Comparison of ENCODE assay signal across 14 cellular contexts in genomic region chr17:29151567-29151966, GRCh38. TPM values are rescaled to one million over a fixed set of nuclear protein-coding genes. Genes with fewer than 3 reads are reported as not detected.
DNase-seq lines count a peak whose midpoint lies in the region; ATAC-seq, FAIRE-seq and TF ChIP-seq lines count a peak whose summit lies in the region.
"Had no signal": no experiment of that assay in that cellular context is flagged by ENCODE, and none has a peak within 500 bp of the region (broad histone marks: within the 10 kb centered on the region; RNA-seq: fewer than 3 reads in every experiment).

No MANE protein-coding gene starts in this region.

- CTCF ChIA-PET in A549 (lab: Yijun Ruan, JAX), result interaction anchor here (1.5 to 21.3 kb wide), 4 partner anchors 25 to 139 kb away, joined by 3 to 482 read pairs (median 164); partner anchors contain the start of gene MYO18A

- peaks cover 69% of the 10 kb centered on the region for H3K4me1 Mint-ChIP-seq in brain

- no peaks in the 10 kb centered on the region for H3K27me3 ChIP-seq in upper lobe of left lung

- ATAC-seq in A549 (no peak), GM18858 (IDR thresholded peaks at IDR 0.05; ENCODE audit: unreplicated experiment) (no peak), upper lobe of left lung (ENCODE audit: low FRiP score in 2 of 2) (no peak), GM18861 (IDR thresholded peaks at IDR 0.05; ENCODE audit: unreplicated experiment) (no peak)
- ATAC-seq: activated CD8-positive, alpha-beta T cell treated with anti-CD3 and anti-CD28 coated beads for 36 hours; naive thymus-derived CD8-positive, alpha-beta T cell had no signal

- intact Hi-C loops in kidney (cut with DNase I), result no loop called here

- H3K4me3 Mint-ChIP-seq in brain, result peak overlapping the region in 1 of 5 experiments; percentile 11
- H3K4me3 Mint-ChIP-seq: activated CD8-positive, alpha-beta T cell treated with anti-CD3 and anti-CD28 coated beads for 36 hours; naive thymus-derived CD8-positive, alpha-beta T cell had no signal

- H3K9me3 ChIP-seq in A549, result no peaks in the 10 kb centered on the region
- no peaks in the 10 kb centered on the region for H3K9me3 ChIP-seq in kidney (ENCODE audit: control insufficient read depth in 1 of 2, low read length in 2 of 2)
- no peaks in the 10 kb centered on the region for H3K9me3 ChIP-seq in upper lobe of left lung

- H3K27me3 Mint-ChIP-seq in brain, result no peaks in the 10 kb centered on the region
- H3K27me3 Mint-ChIP-seq: activated CD8-positive, alpha-beta T cell treated with anti-CD3 and anti-CD28 coated beads for 36 hours; naive thymus-derived CD8-positive, alpha-beta T cell had no signal

- POLR2A ChIA-PET in A549 (lab: Yijun Ruan, JAX), result interaction anchor here (1.7 kb wide), 1 partner anchor 28 kb away, joined by 13 read pairs; the partner anchor contains the start of gene MYO18A

- TF ChIP-seq POLR2A in A549 (IDR thresholded peaks at IDR 0.05; ENCODE audit: low read length) (no peak), upper lobe of left lung (IDR thresholded peaks at IDR 0.05) (no peak)

- no peaks in the 10 kb centered on the region for H3K9me3 Mint-ChIP-seq in brain
- H3K9me3 Mint-ChIP-seq: activated CD8-positive, alpha-beta T cell treated with anti-CD3 and anti-CD28 coated beads for 36 hours; naive thymus-derived CD8-positive, alpha-beta T cell had no signal

- 19% methylated on average over 4 of the region's 4 CpGs for WGBS in A549 (ENCODE audit: missing lambda C conversion rate)
- WGBS in upper lobe of left lung, 2 donors, result 85 to 87% methylated on average over 4 of the region's 4 CpGs

- no peak for TF ChIP-seq EP300 in A549 (IDR thresholded peaks at IDR 0.05)
- no peak for TF ChIP-seq EP300 in upper lobe of left lung (IDR thresholded peaks at IDR 0.05)

- no peak for FAIRE-seq in A549 (lab: Jason Lieb, UNC)
- no peak for FAIRE-seq in kidney (lab: Jason Lieb, UNC)

- H3K27ac ChIP-seq in A549 (peak overlapping the region; percentile 42 to 94; a peak in 5 of 6 replicates), kidney (ENCODE audit: low read depth in 2 of 2, low read length in 2 of 2) (no peak overlapping the region), upper lobe of left lung (no peak overlapping the region)

- no peak for TF ChIP-seq RAD21 in A549 (conservative IDR thresholded peaks at IDR 0.05 in 1 of 2, IDR thresholded peaks at IDR 0.05 in 1 of 2)

- H3K36me3 ChIP-seq in kidney (ENCODE audit: control insufficient read depth in 1 of 2, insufficient read depth in 2 of 2, low read length in 2 of 2) (no peaks in the 10 kb centered on the region), upper lobe of left lung (no peaks in the 10 kb centered on the region)

- H3K36me3 Mint-ChIP-seq in brain, result no peaks in the 10 kb centered on the region
- H3K36me3 Mint-ChIP-seq: naive thymus-derived CD8-positive, alpha-beta T cell had no signal

- DNase-seq in A549 (ENCODE audit: low read depth in 1 of 2, low spot score in 1 of 2) (peak; percentile 58 to 62), HuH-7.5 (ENCODE audit: low spot score) (peak; percentile 68), kidney (peak; percentile 49), upper lobe of left lung (no peak)
- no peak for DNase-seq in activated naive CD4-positive, alpha-beta T cell treated with Interleukin-2 at 50 U/mL for 16 hours
- DNase-seq: activated CD8-positive, alpha-beta T cell treated with anti-CD3 and anti-CD28 coated beads for 36 hours; AML-193; central memory CD4-positive, alpha-beta T cell; naive thymus-derived CD8-positive, alpha-beta T cell; NCI-H1092 treated with DMSO at 0.1 percent for 48 hours; stimulated activated CD4-positive, alpha-beta T cell treated with anti-CD3 and anti-CD28 coated beads, Interleukin-2, amount 100 ng/mL, for 48 hours had no signal

- H3K4me2 ChIP-seq in A549, result peak overlapping the region; percentile 53

- peak overlapping the region in 4 of 5 experiments; percentile 50 to 79 (median 63) for H3K27ac Mint-ChIP-seq in brain
- H3K27ac Mint-ChIP-seq: activated CD8-positive, alpha-beta T cell treated with anti-CD3 and anti-CD28 coated beads for 36 hours had no signal

- H3K9ac ChIP-seq in kidney (ENCODE audit: low read length in 2 of 2), result no peak overlapping the region

- H3K4me3 ChIP-seq in A549, result no peak overlapping the region
- H3K4me3 ChIP-seq in kidney (ENCODE audit: low read length in 2 of 2), result no peak overlapping the region
- no peak overlapping the region for H3K4me3 ChIP-seq in upper lobe of left lung

- H3K4me1 ChIP-seq in A549 (peaks cover 85% of the 10 kb centered on the region), kidney (ENCODE audit: control insufficient read depth in 1 of 2, insufficient read depth in 1 of 2, low read depth in 1 of 2, low read length in 2 of 2) (peaks cover 30 to 38% of the 10 kb centered on the region in 2 donors), upper lobe of left lung (peaks cover 49 to 56% (median 52%) of the 10 kb centered on the region in 4 donors)

- TF ChIP-seq CTCF in A549 (IDR thresholded peaks at IDR 0.05) (no peak), brain (conservative IDR thresholded peaks at IDR 0.05) (no peak), kidney (IDR thresholded peaks at IDR 0.05; ENCODE audit: borderline replicate concordance, extremely low read depth, insufficient read depth) (no peak), upper lobe of left lung (IDR thresholded peaks at IDR 0.05) (no peak)

TF ChIP-seq in A549, 52 proteins besides CTCF, POLR2A, EP300 and RAD21:
- TF ChIP-seq HDAC2 (IDR thresholded peaks at IDR 0.05), result no peak
- TF ChIP-seq JUNB (IDR thresholded peaks at IDR 0.05), result no peak
- no peak for TF ChIP-seq USF2 (IDR thresholded peaks at IDR 0.05)
- no peak for TF ChIP-seq FOSL2 (IDR thresholded peaks at IDR 0.05)
- TF ChIP-seq FOSL2 (CRISPR knock-in tag; IDR thresholded peaks at IDR 0.05), result peak; percentile 2; the same call in 1 of the 2 replicates
- no peak for TF ChIP-seq RCOR1 (IDR thresholded peaks at IDR 0.05; ENCODE audit: low read depth, low read length)
- no peak for TF ChIP-seq MAFK (IDR thresholded peaks at IDR 0.05; ENCODE audit: partially characterized antibody)
- peak; percentile 56 for TF ChIP-seq GATA3 (IDR thresholded peaks at IDR 0.05; ENCODE audit: borderline replicate concordance)
- TF ChIP-seq MAX (IDR thresholded peaks at IDR 0.05), result 0 out of 2 replicates have a peak, but pooled peaks have one; percentile 32
- no peak for TF ChIP-seq ZNF302 (CRISPR knock-in tag; IDR thresholded peaks at IDR 0.05)

RNA-seq across cellular contexts. Expression of gene MYO18A, which starts 28.6 kb away (rescaled TPM):
- 12.3 and 26.3 TPM in 2 replicates for polyA plus RNA-seq in A549 (2011; rRNA removed)
- 8.3 and 9.9 TPM in 2 replicates for polyA plus RNA-seq in A549 (2012; cell fraction: cytosol; rRNA removed)
- polyA plus RNA-seq in A549 (2012; cell fraction: nucleus; rRNA removed), result 37.5 and 46.4 TPM in 2 replicates
- 22.4 to 29.7 TPM (median 28.4 TPM) in 3 replicates for polyA plus RNA-seq in A549 (2017; fragmentation: RNase III; extraction: RNeasy Plus Mini Kit Qiagen cat#74134 plus additional on column Dnase treatment)
- polyA minus RNA-seq in A549 (2011; rRNA and poly(A)+ RNA removed), result 47.9 and 52.2 TPM in 2 replicates
- 55.9 TPM for polyA plus RNA-seq in brain (ENCODE audit: insufficient read depth, low read depth, low replicate concordance)
- total RNA-seq in kidney, result 60.7 TPM
- polyA plus RNA-seq in kidney (ENCODE audit: insufficient read depth, low read depth, low replicate concordance), result 25.6 TPM
- total RNA-seq in upper lobe of left lung, result 100 to 1,000 TPM in 1 of 6 donors, 10 to 100 TPM in 5; 37.4 to 214 (median 67.4) TPM

Comparison
In these comparisons a context has a peak if more than half of its experiments do, and no peak if none do; other contexts are left out.
1. DNase-seq: peak in A549 (2 of 2), HuH-7.5 (single experiment) and kidney (single experiment); none in upper lobe of left lung (0 of 2) and activated naive CD4-positive, alpha-beta T cell treated with Interleukin-2 at 50 U/mL for 16 hours (single experiment).
2. H3K27ac ChIP-seq: peak in A549 (2 of 2); none in kidney (0 of 2) and upper lobe of left lung (0 of 4).